ENCODE assay signal across 8 cellular contexts in genomic region chr3:143119974-143120715, GRCh38. TPM values are rescaled to one million over a fixed set of nuclear protein-coding genes. Genes with fewer than 3 reads are reported as not detected.
DNase-seq lines count a peak whose midpoint lies in the region; ATAC-seq and TF ChIP-seq lines count a peak whose summit lies in the region.

No MANE protein-coding gene starts in this region.

- WGBS in lung, 2 donors: 1% methylated on average over 73 to 85 of the region's 85 CpGs

- DNase-seq in Ammon's horn (ENCODE audit: low spot score): peak; percentile 22
- DNase-seq in lung (ENCODE audit: low spot score): no peak
- DNase-seq in stimulated activated effector memory CD8-positive, alpha-beta T cell treated with anti-CD3 and anti-CD28 coated beads, Interleukin-12 subunit alpha, Interleukin-12 subunit beta, amount 100 ng/mL, for 72 hours (ENCODE audit: low spot score in 2 of 2): peak; percentile 13 to 60
- DNase-seq in NCI-H226: no peak

- H3K27me3 ChIP-seq in duodenal mucosa (ENCODE audit: control insufficient read depth in 1 of 2, insufficient read depth in 2 of 2, low read length in 2 of 2): peaks cover 23 to 30% of the 10 kb centered on the region in 2 donors
- no peaks in the 10 kb centered on the region for H3K27me3 ChIP-seq in lung (ENCODE audit: control insufficient read depth, insufficient read depth)

- H3K9ac ChIP-seq in duodenal mucosa (ENCODE audit: low read depth in 1 of 2, low read length in 2 of 2): peak overlapping the region; percentile 43 to 48

- no peaks in the 10 kb centered on the region for H3K9me3 ChIP-seq in duodenal mucosa (ENCODE audit: control insufficient read depth in 1 of 2, low read length in 2 of 2)
- no peaks in the 10 kb centered on the region for H3K9me3 ChIP-seq in lung (ENCODE audit: control insufficient read depth in 2 of 2, insufficient read depth in 1 of 2, low read length in 1 of 2)

- H3K9me3 Mint-ChIP-seq in stimulated activated effector memory CD8-positive, alpha-beta T cell treated with anti-CD3 and anti-CD28 coated beads, Interleukin-12 subunit alpha, Interleukin-12 subunit beta, amount 100 ng/mL, for 72 hours: no peaks in the 10 kb centered on the region

- peak overlapping the region; percentile 74 for H3K4me3 ChIP-seq in WI38 (ENCODE audit: low read depth, low read length)
- peak overlapping the region; percentile 79 to 86 for H3K4me3 ChIP-seq in duodenal mucosa (ENCODE audit: low read depth in 1 of 2, low read length in 2 of 2)
- H3K4me3 ChIP-seq in lung: peak overlapping the region; percentile 58

- TF ChIP-seq CTCF in WI38 (IDR thresholded peaks at IDR 0.05; ENCODE audit: low read depth, low read length) (no peak), lung (IDR thresholded peaks at IDR 0.05; ENCODE audit: control extremely low read depth, extremely low read depth) (no peak)

- peaks cover 5% of the 10 kb centered on the region for H3K4me1 Mint-ChIP-seq in stimulated activated effector memory CD8-positive, alpha-beta T cell treated with anti-CD3 and anti-CD28 coated beads, Interleukin-12 subunit alpha, Interleukin-12 subunit beta, amount 100 ng/mL, for 72 hours

- H3K36me3 ChIP-seq in duodenal mucosa (ENCODE audit: control insufficient read depth in 1 of 2, insufficient read depth in 2 of 2, low read length in 2 of 2) (no peaks in the 10 kb centered on the region), lung (ENCODE audit: control insufficient read depth in 2 of 2, insufficient read depth in 2 of 2, low read length in 2 of 2) (no peaks in the 10 kb centered on the region)

- H3K27ac Mint-ChIP-seq in stimulated activated effector memory CD8-positive, alpha-beta T cell treated with anti-CD3 and anti-CD28 coated beads, Interleukin-12 subunit alpha, Interleukin-12 subunit beta, amount 100 ng/mL, for 72 hours: no peak overlapping the region

- peak overlapping the region; percentile 85 for H3K4me3 Mint-ChIP-seq in stimulated activated effector memory CD8-positive, alpha-beta T cell treated with anti-CD3 and anti-CD28 coated beads, Interleukin-12 subunit alpha, Interleukin-12 subunit beta, amount 100 ng/mL, for 72 hours

- H3K4me1 ChIP-seq in duodenal mucosa (ENCODE audit: control insufficient read depth in 1 of 2, insufficient read depth in 2 of 2, low read length in 2 of 2): peaks cover 5 to 9% of the 10 kb centered on the region in 2 donors
- H3K4me1 ChIP-seq in lung (ENCODE audit: control insufficient read depth in 2 of 2, insufficient read depth in 2 of 2, low read length in 2 of 2): peaks cover 0 to 10% of the 10 kb centered on the region in 2 donors

- ATAC-seq in GM19372 (IDR thresholded peaks at IDR 0.05; ENCODE audit: low read depth, unreplicated experiment): peak; percentile 2
- ATAC-seq in HG03520 (IDR thresholded peaks at IDR 0.05; ENCODE audit: unreplicated experiment): peak; percentile 2
- peak; percentile 14 for ATAC-seq in lung (ENCODE audit: insufficient read depth, low FRiP score)
- peak; percentile 26 for ATAC-seq in stimulated activated effector memory CD8-positive, alpha-beta T cell treated with anti-CD3 and anti-CD28 coated beads, Interleukin-12 subunit alpha, Interleukin-12 subunit beta, amount 100 ng/mL, for 72 hours

- H3K27ac ChIP-seq in duodenal mucosa (ENCODE audit: low read depth, low read length) (no peak overlapping the region), lung (ENCODE audit: low read depth in 1 of 2, low read length in 1 of 2) (peak overlapping the region; percentile 46 to 79)

- no peaks in the 10 kb centered on the region for H3K36me3 Mint-ChIP-seq in stimulated activated effector memory CD8-positive, alpha-beta T cell treated with anti-CD3 and anti-CD28 coated beads, Interleukin-12 subunit alpha, Interleukin-12 subunit beta, amount 100 ng/mL, for 72 hours

RNA-seq across cellular contexts. Expression of gene CHST2, which starts 0.6 kb away (rescaled TPM):
- total RNA-seq in lung: 10 to 100 TPM; 14.5 to 53.3 TPM
- polyA plus RNA-seq in lung: 10 to 100 TPM in 1 of 2 donors, 1 to 10 TPM in 1; 4.1 to 22.4 TPM

Comparison
In these comparisons a context has a peak if more than half of its experiments do, and no peak if none do; other contexts are left out.
1. DNase-seq: peak in Ammon's horn (single experiment) and stimulated activated effector memory CD8-positive, alpha-beta T cell treated with anti-CD3 and anti-CD28 coated beads, Interleukin-12 subunit alpha, Interleukin-12 subunit beta, amount 100 ng/mL, for 72 hours (2 of 2); none in lung (single experiment) and NCI-H226 (single experiment).
2. Peak in every context shown above with its lines, with median percentiles within 50 percentile points of each other: ATAC-seq and H3K4me3 ChIP-seq.